ENCODE assay signal across 31 cellular contexts in the genomic region with DNA sequence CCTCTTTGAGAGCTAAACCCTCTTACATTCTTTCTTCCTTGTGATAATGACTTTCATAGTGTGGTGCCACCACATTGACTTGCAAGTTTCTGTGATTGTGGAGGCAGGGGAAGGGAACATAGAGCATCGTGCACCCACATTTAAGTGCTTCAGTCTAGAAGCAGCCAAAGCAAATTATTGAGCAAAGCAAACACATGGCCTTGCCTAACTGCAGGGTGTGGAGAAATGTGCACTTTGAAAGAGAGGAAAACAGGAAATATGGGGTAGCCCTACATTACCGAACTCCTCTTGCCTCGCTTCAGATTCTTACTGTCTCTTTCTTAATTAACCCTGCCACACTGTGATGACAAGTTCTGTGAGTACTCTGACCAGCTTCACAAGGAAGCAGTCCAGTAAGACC.
"Had no signal": no experiment of that assay in that cellular context is flagged by ENCODE, and none has a peak within 500 bp of the region (broad histone marks: within the 10 kb centered on the region; RNA-seq: fewer than 3 reads in every experiment).

No MANE protein-coding gene starts in this region.

- H3K4me1 ChIP-seq: adrenal gland, body of pancreas, colonic mucosa, esophagus muscularis mucosa, gastrocnemius medialis, heart left ventricle had no signal

- H3K4me3 ChIP-seq: adrenal gland, body of pancreas, colonic mucosa, esophagus muscularis mucosa, gastrocnemius medialis, heart left ventricle had no signal

- DNase-seq: activated B cell treated with CpG ODN at 0.5 μM for 24 hours; activated CD4-positive, alpha-beta T cell treated with anti-CD3 and anti-CD28 coated beads for 48 hours; activated CD4-positive, alpha-beta T cell treated with anti-CD3 and anti-CD28 coated beads, Interleukin-2, amount 50 U/mL, for 1 hour; activated CD4-positive, alpha-beta T cell treated with anti-CD3 and anti-CD28 coated beads, Interleukin-2, amount 50 U/mL, for 48 hours; activated CD8-positive, alpha-beta memory T cell treated with anti-CD3 and anti-CD28 coated beads for 24 hours; activated CD8-positive, alpha-beta T cell treated with anti-CD3 and anti-CD28 coated beads for 36 hours; activated effector memory CD4-positive, alpha-beta T cell treated with anti-CD3 and anti-CD28 coated beads, Interleukin-2, amount 50 U/mL, for 16 hours; activated naive CD4-positive, alpha-beta T cell treated with anti-CD3 and anti-CD28 coated beads for 36 hours; activated naive CD8-positive, alpha-beta T cell treated with anti-CD3 and anti-CD28 coated beads for 36 hours; activated naive CD8-positive, alpha-beta T cell treated with anti-CD3 and anti-CD28 coated beads, Interleukin-2, amount 50 U/mL, for 24 hours; activated T-cell treated with anti-CD3 and anti-CD28 coated beads, Interleukin-2, amount 50 U/mL, for 1 hour; activated T-cell treated with anti-CD3 and anti-CD28 coated beads, Interleukin-2, amount 50 U/mL, for 48 hours; adrenal gland; amygdala; aorta; body of pancreas; caudate nucleus; cerebellar nuclear complex; colonic mucosa; effector CD8-positive, alpha-beta T cell; foreskin keratinocyte; gastrocnemius medialis; glutamatergic neuron; heart left ventricle; T-helper 17 cell; T1000; WERI-Rb-1 had no signal

- H3K9me3 ChIP-seq: adrenal gland, body of pancreas, colonic mucosa, esophagus muscularis mucosa, gastrocnemius medialis had no signal

- H3K27me3 ChIP-seq: adrenal gland, body of pancreas, colonic mucosa, esophagus muscularis mucosa, foreskin keratinocyte, gastrocnemius medialis, heart left ventricle had no signal

- H3K36me3 ChIP-seq: adrenal gland, colonic mucosa, esophagus muscularis mucosa, gastrocnemius medialis, heart left ventricle, WERI-Rb-1 had no signal

- ATAC-seq: activated CD4-positive, CD25-positive, alpha-beta regulatory T cell treated with anti-CD3 and anti-CD28 coated beads, Interleukin-2, amount 50 U/mL, for 24 hours; activated CD8-positive, alpha-beta T cell treated with anti-CD3 and anti-CD28 coated beads for 36 hours; activated naive CD8-positive, alpha-beta T cell treated with anti-CD3 and anti-CD28 coated beads, Interleukin-2, amount 50 U/mL, for 24 hours; body of pancreas; foreskin keratinocyte; gastrocnemius medialis; heart left ventricle; T-helper 17 cell had no signal

- H3K27ac ChIP-seq: adrenal gland, body of pancreas, colonic mucosa, esophagus muscularis mucosa, foreskin keratinocyte, gastrocnemius medialis, heart left ventricle, WERI-Rb-1 had no signal

- FAIRE-seq: endometrium, endothelial cell of umbilical vein had no signal
